ENCODE assay signal across 7 cellular contexts in genomic region chr12:107091989-107092641, GRCh38. TPM values are rescaled to one million over a fixed set of nuclear protein-coding genes. Genes with fewer than 3 reads are reported as not detected.
DNase-seq lines count a peak whose midpoint lies in the region; ATAC-seq and TF ChIP-seq lines count a peak whose summit lies in the region.

No MANE protein-coding gene starts in this region.

- H3K36me3 ChIP-seq in KMS-11 (ENCODE audit: insufficient read depth): no peaks in the 10 kb centered on the region
- H3K36me3 ChIP-seq in OCI-LY1 (ENCODE audit: insufficient read depth, low read length): no peaks in the 10 kb centered on the region
- no peaks in the 10 kb centered on the region for H3K36me3 ChIP-seq in sigmoid colon

- peaks cover 13% of the 10 kb centered on the region for H3K4me1 ChIP-seq in KMS-11 (ENCODE audit: low read depth, poor library complexity, severe bottlenecking)
- no peaks in the 10 kb centered on the region for H3K4me1 ChIP-seq in OCI-LY1 (ENCODE audit: insufficient read depth, low read length, severe bottlenecking)
- H3K4me1 ChIP-seq in sigmoid colon: peaks cover 0 to 39% (median 23%) of the 10 kb centered on the region in 4 donors

- TF ChIP-seq CTCF in KMS-11 (conservative IDR thresholded peaks at IDR 0.05; ENCODE audit: low read depth, low read length): peak; percentile 81
- TF ChIP-seq CTCF in OCI-LY1 (IDR thresholded peaks at IDR 0.05; ENCODE audit: low read length): peak; percentile 19; the same call in 1 of the 2 replicates
- TF ChIP-seq CTCF in sigmoid colon (IDR thresholded peaks at IDR 0.05): peak; percentile 67 to 87 (median 76)

- in situ Hi-C loops in G401 (cut with HindIII; ENCODE audit: low sequenced_read_pairs): no loop called here

- WGBS in sigmoid colon, 2 donors: 0% methylated on average over 6 of the region's 6 CpGs

- H3F3A ChIP-seq in OCI-LY1 (ENCODE audit: insufficient read depth, low read length): no peaks in the 10 kb centered on the region

- no peak overlapping the region for H3K4me3 ChIP-seq in KMS-11 (IDR thresholded peaks at IDR 0.05; ENCODE audit: insufficient read depth, low read depth, low read length)
- no peak overlapping the region for H3K4me3 ChIP-seq in OCI-LY1 (ENCODE audit: low read depth, low read length, poor library complexity, severe bottlenecking)
- peak overlapping the region; percentile 88 for H3K4me3 ChIP-seq in iPS-11a (ENCODE audit: low read depth, low read length)
- H3K4me3 ChIP-seq in sigmoid colon: peak overlapping the region; percentile 83 to 98 (median 88)

- H3K4me2 ChIP-seq in KMS-11 (peak overlapping the region; percentile 82), OCI-LY1 (ENCODE audit: low read length) (no peak overlapping the region)

- H3K27me3 ChIP-seq in KMS-11 (ENCODE audit: insufficient read depth, low read depth): no peaks in the 10 kb centered on the region
- no peaks in the 10 kb centered on the region for H3K27me3 ChIP-seq in OCI-LY1 (ENCODE audit: insufficient read depth, low read length)
- H3K27me3 ChIP-seq in sigmoid colon: no peaks in the 10 kb centered on the region

- intact Hi-C loops in sigmoid colon (cut with DNase I): loop anchor here (1.0 to 5.0 kb wide), 4 partner anchors 65 to 735 kb away; partner anchors contain the start of genes POLR3B, RIC8B and TMEM263

- DNase-seq in G401 (ENCODE audit: low spot score) (peak; percentile 90), brain pericyte (ENCODE audit: low read depth, low spot score) (peak; percentile 82), sigmoid colon (no peak)

- TF ChIP-seq EP300 in sigmoid colon (IDR thresholded peaks at IDR 0.05): no peak

- H3K27ac ChIP-seq in KMS-11: peak overlapping the region; percentile 85
- no peak overlapping the region for H3K27ac ChIP-seq in OCI-LY1 (ENCODE audit: low read depth, low read length, poor library complexity, severe bottlenecking)
- peak overlapping the region; percentile 95 to 100 (median 97) for H3K27ac ChIP-seq in sigmoid colon

- H3K9me2 ChIP-seq in OCI-LY1 (ENCODE audit: low read depth, low read length): no peaks in the 10 kb centered on the region

- 0 out of 2 replicates have a peak, but pooled peaks cover 17% of the 10 kb centered on the region for H3K79me2 ChIP-seq in KMS-11 (ENCODE audit: insufficient read depth, low read depth)
- no peaks in the 10 kb centered on the region for H3K79me2 ChIP-seq in OCI-LY1 (ENCODE audit: insufficient read depth, low read length)

- ATAC-seq in GM19463 (IDR thresholded peaks at IDR 0.05; ENCODE audit: unreplicated experiment): no peak

- TF ChIP-seq POLR2A in sigmoid colon (IDR thresholded peaks at IDR 0.05): no peak

- H2AFZ ChIP-seq in KMS-11 (ENCODE audit: low read depth): peak overlapping the region; percentile 62
- H2AFZ ChIP-seq in OCI-LY1 (ENCODE audit: low read length): no peak overlapping the region

- H4K20me1 ChIP-seq in KMS-11 (ENCODE audit: insufficient read depth) (no peaks in the 10 kb centered on the region), OCI-LY1 (ENCODE audit: insufficient read depth, low read length) (no peaks in the 10 kb centered on the region)

- H3K9ac ChIP-seq in KMS-11: peak overlapping the region; percentile 84
- H3K9ac ChIP-seq in OCI-LY1 (ENCODE audit: low read length): no peak overlapping the region

- H3K9me3 ChIP-seq in OCI-LY1 (ENCODE audit: low read length) (no peaks in the 10 kb centered on the region), sigmoid colon (no peaks in the 10 kb centered on the region)

RNA-seq across cellular contexts. Expression of gene CRY1, which starts 1.2 kb away (rescaled TPM):
- 142 and 152 TPM in 2 replicates for total RNA-seq in G401 (2014; rRNA removed; shearing (Covaris generic))
- total RNA-seq in sigmoid colon: 10 to 100 TPM; 20.3 to 40.4 (median 27.3) TPM
- 1 to 10 TPM; 7.2 to 9.7 (median 7.7) TPM for polyA plus RNA-seq in sigmoid colon

Comparison
In these comparisons a context has a peak if more than half of its experiments do, and no peak if none do; other contexts are left out.
1. H3K4me3 ChIP-seq: peak in iPS-11a (single experiment) and sigmoid colon (4 of 4); none in KMS-11 (single experiment) and OCI-LY1 (single experiment).
2. CTCF ChIP-seq: peak in every context shown above with its lines; median percentile 81 in KMS-11; 76 in sigmoid colon; 19 in OCI-LY1.